In genomic region chr18:59402432-59403090, GRCh38 we compare ENCODE assay signal across 8 cellular contexts. TPM values are rescaled to one million over a fixed set of nuclear protein-coding genes. Genes with fewer than 3 reads are reported as not detected.
DNase-seq lines count a peak whose midpoint lies in the region; ATAC-seq lines count a peak whose summit lies in the region.

No MANE protein-coding gene starts in this region.

- H3K4me1 Mint-ChIP-seq in T-helper 17 cell, result peaks cover 3% of the 10 kb centered on the region

- DNase-seq in A172 (ENCODE audit: low spot score) (peak; percentile 68), NCI-H187 (lab: John Stamatoyannopoulos, UW) (peak; percentile 48 to 79), T-helper 17 cell (peak; percentile 31 to 56 (median 38)), anterior cingulate cortex (lab: John Stamatoyannopoulos, UW) (peak in 53 of 58 donors; percentile 4 to 83 (median 40)), hepatic stellate cell (ENCODE audit: low spot score) (peak; percentile 81), smooth muscle cell of the brain vasculature (ENCODE audit: low read depth, low spot score) (peak; percentile 41)

- no peak overlapping the region for H3K4me3 Mint-ChIP-seq in T-helper 17 cell

- no peaks in the 10 kb centered on the region for H3K9me3 ChIP-seq in T-helper 17 cell (ENCODE audit: control insufficient read depth, low read length, poor library complexity, severe bottlenecking)

- ATAC-seq in GM18511 (IDR thresholded peaks at IDR 0.05; ENCODE audit: unreplicated experiment) (peak; percentile 94), HG02970 (IDR thresholded peaks at IDR 0.05; ENCODE audit: low FRiP score, unreplicated experiment) (peak; percentile 75), T-helper 17 cell (peak; percentile 97)

- no peaks in the 10 kb centered on the region for H3K36me3 Mint-ChIP-seq in T-helper 17 cell (ENCODE audit: low read depth)

- peaks cover 9% of the 10 kb centered on the region for H3K27me3 Mint-ChIP-seq in T-helper 17 cell

- H3K27ac Mint-ChIP-seq in T-helper 17 cell, result no peak overlapping the region

RNA-seq across cellular contexts. Expression of gene LMAN1, which starts 43.5 kb away (rescaled TPM):
- total RNA-seq in A172 (2014; rRNA removed; shearing (Covaris generic)), result 70.6 and 85.8 TPM in 2 replicates
- 10 to 100 TPM; 47.2 to 58.1 TPM for total RNA-seq in T-helper 17 cell

Comparison
In these comparisons a context has a peak if more than half of its experiments do, and no peak if none do; other contexts are left out.
1. Peak in every context shown above with its lines: DNase-seq and ATAC-seq.